Comparison of ENCODE assay signal across 19 cellular contexts in genomic region chr5:94024625-94025024, GRCh38.
"Had no signal": no experiment of that assay in that cellular context is flagged by ENCODE, and none has a peak within 500 bp of the region (broad histone marks: within the 10 kb centered on the region; RNA-seq: fewer than 3 reads in every experiment).

No MANE protein-coding gene starts in this region.

- H3K9me3 ChIP-seq: colonic mucosa, esophagus squamous epithelium, lower lobe of right lung had no signal

- H3K4me3 ChIP-seq: colonic mucosa, esophagus squamous epithelium, gastroesophageal sphincter, heart left ventricle, hepatocyte, left lung, lower lobe of right lung had no signal

- DNase-seq: colonic mucosa; cortex of kidney; effector CD8-positive, alpha-beta T cell; effector memory CD8-positive, alpha-beta T cell; endodermal cell; erythroblast; esophagus squamous epithelium; foreskin melanocyte; hypothalamus; immature natural killer cell; left cardiac atrium; left lung; left ventricle myocardium superior; lower lobe of right lung; mesenchymal stem cell had no signal

- H3K36me3 ChIP-seq: colonic mucosa, lower lobe of right lung had no signal

- ATAC-seq: effector memory CD8-positive, alpha-beta T cell; esophagus mucosa; gastroesophageal sphincter; left lung; left ventricle myocardium superior; lower lobe of right lung had no signal

- H3K4me1 ChIP-seq: colonic mucosa, esophagus squamous epithelium, gastroesophageal sphincter, heart left ventricle, left lung, lower lobe of right lung had no signal
